Comparison of ENCODE assay signal across 25 cellular contexts in genomic region chr19:5617080-5617479, GRCh38. TPM values are rescaled to one million over a fixed set of nuclear protein-coding genes. Genes with fewer than 3 reads are reported as not detected.
"Had no signal": no experiment of that assay in that cellular context is flagged by ENCODE, and none has a peak within 500 bp of the region (broad histone marks: within the 10 kb centered on the region; RNA-seq: fewer than 3 reads in every experiment).

No MANE protein-coding gene starts in this region.

- H3K4me3 Mint-ChIP-seq: effector memory CD8-positive, alpha-beta T cell; memory B cell; natural killer cell treated with Interleukin-12 subunit alpha and Interleukin-12 subunit beta and Interleukin-15 and Interleukin-18, amount 100 ng/mL, for 72 hours; stimulated activated effector memory CD8-positive, alpha-beta T cell treated with anti-CD3 and anti-CD28 coated beads, Interleukin-12 subunit alpha, Interleukin-12 subunit beta, amount 100 ng/mL, for 72 hours had no signal

- H3K9me3 Mint-ChIP-seq: effector memory CD8-positive, alpha-beta T cell; memory B cell; natural killer cell treated with Interleukin-12 subunit alpha and Interleukin-12 subunit beta and Interleukin-15 and Interleukin-18, amount 100 ng/mL, for 72 hours; neural progenitor cell; stimulated activated effector memory CD8-positive, alpha-beta T cell treated with anti-CD3 and anti-CD28 coated beads, Interleukin-12 subunit alpha, Interleukin-12 subunit beta, amount 100 ng/mL, for 72 hours had no signal

- H3K27ac Mint-ChIP-seq: memory B cell; natural killer cell treated with Interleukin-12 subunit alpha and Interleukin-12 subunit beta and Interleukin-15 and Interleukin-18, amount 100 ng/mL, for 72 hours; neural progenitor cell; stimulated activated effector memory CD8-positive, alpha-beta T cell treated with anti-CD3 and anti-CD28 coated beads, Interleukin-12 subunit alpha, Interleukin-12 subunit beta, amount 100 ng/mL, for 72 hours had no signal

- H3K4me3 ChIP-seq: gastrocnemius medialis, lung, neural progenitor cell, ovary, psoas muscle, sigmoid colon, transverse colon, upper lobe of right lung, uterus had no signal

- H3K27me3 ChIP-seq: gastrocnemius medialis, neural progenitor cell, ovary, sigmoid colon, transverse colon, upper lobe of right lung, uterus had no signal

- H3K27me3 Mint-ChIP-seq: effector memory CD8-positive, alpha-beta T cell; memory B cell; natural killer cell treated with Interleukin-12 subunit alpha and Interleukin-12 subunit beta and Interleukin-15 and Interleukin-18, amount 100 ng/mL, for 72 hours had no signal

- H3K36me3 ChIP-seq: ovary, uterus had no signal

- H3K27ac ChIP-seq: neural progenitor cell, ovary, psoas muscle, sigmoid colon, transverse colon, upper lobe of right lung, uterus had no signal

- H3K9me3 ChIP-seq: gastrocnemius medialis, ovary, psoas muscle, sigmoid colon, transverse colon, upper lobe of right lung, uterus had no signal

- DNase-seq: cortex of kidney; effector memory CD8-positive, alpha-beta T cell; gastrocnemius medialis; head of caudate nucleus; psoas muscle; right cardiac atrium; stimulated activated CD4-positive, alpha-beta T cell treated with anti-CD3 and anti-CD28 coated beads, Interleukin-2, amount 100 ng/mL, for 24 hours; stimulated activated CD4-positive, alpha-beta T cell treated with anti-CD3 and anti-CD28 coated beads, Interleukin-4, amount 100 ng/mL, for 24 hours; stimulated activated naive CD4-positive, alpha-beta T cell treated with Interleukin-2 at 50 U/mL for 16 hours; transverse colon; upper lobe of right lung; uterus had no signal

RNA-seq across cellular contexts. Expression of gene TINCR, which starts 49.3 kb away (rescaled TPM):
- total RNA-seq: dermis microvascular lymphatic vessel endothelial cell, fibroblast of villous mesenchyme, glomerular endothelial cell, left lobe of liver, renal cortical epithelial cell, skeletal muscle tissue had no signal
